In the genomic region with DNA sequence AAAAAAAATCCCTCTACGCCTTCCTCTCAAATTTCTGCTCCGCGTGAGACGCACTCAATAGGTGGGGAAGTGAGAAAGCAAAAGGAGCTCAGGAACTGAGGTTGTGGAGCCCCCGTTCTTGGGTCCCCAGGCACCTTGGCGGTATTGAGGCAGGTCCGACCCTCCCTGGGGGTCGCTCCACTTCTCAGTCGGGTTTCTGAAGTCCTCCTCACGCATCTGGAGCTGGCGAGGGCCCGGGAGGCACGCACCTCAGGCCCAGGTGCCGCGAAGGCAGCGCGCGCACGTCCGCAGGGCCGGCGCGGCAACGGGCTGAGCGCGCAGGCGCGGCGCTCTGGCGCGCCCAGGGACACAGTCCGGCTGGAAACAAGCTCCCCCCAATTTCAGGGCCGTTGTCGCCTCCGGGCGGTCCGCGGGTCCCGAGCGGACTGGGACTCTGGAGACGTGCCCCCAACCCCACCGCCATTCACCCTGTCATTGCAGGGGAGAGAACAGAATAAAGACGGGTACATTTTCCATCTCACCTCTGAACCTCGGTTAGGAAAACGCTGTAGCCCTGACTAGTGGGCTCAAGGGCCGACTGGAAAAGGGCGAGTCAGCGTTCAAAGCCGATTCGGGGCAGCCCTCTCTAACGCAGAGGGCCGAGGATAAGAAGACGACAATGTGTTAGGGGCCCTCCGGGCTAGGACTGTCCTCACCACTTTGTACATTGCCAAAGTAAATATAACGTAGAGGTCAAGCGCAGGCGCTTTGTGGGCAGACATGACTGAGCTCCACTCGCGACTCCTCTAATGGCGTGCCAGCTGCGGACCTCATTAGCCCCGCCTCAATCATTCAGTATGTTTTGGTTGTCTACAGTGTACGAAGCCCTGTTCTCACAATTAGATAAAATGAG, we compare ENCODE assay signal across 8 cellular contexts. TPM values are rescaled to one million over a fixed set of nuclear protein-coding genes. Genes with fewer than 3 reads are reported as not detected.
DNase-seq lines count a peak whose midpoint lies in the region; ATAC-seq and TF ChIP-seq lines count a peak whose summit lies in the region.

A gene with protein sequence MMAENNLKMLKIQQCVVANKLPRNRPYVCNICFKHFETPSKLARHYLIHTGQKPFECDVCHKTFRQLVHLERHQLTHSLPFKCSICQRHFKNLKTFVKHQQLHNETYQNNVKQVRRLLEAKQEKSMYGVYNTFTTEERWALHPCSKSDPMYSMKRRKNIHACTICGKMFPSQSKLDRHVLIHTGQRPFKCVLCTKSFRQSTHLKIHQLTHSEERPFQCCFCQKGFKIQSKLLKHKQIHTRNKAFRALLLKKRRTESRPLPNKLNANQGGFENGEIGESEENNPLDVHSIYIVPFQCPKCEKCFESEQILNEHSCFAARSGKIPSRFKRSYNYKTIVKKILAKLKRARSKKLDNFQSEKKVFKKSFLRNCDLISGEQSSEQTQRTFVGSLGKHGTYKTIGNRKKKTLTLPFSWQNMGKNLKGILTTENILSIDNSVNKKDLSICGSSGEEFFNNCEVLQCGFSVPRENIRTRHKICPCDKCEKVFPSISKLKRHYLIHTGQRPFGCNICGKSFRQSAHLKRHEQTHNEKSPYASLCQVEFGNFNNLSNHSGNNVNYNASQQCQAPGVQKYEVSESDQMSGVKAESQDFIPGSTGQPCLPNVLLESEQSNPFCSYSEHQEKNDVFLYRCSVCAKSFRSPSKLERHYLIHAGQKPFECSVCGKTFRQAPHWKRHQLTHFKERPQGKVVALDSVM (minus strand): TSS at position 306 of the 892 bp plus-strand sequence. CDS start 4,853 bp downstream, outside the sequence.

- in situ Hi-C loops in astrocyte of the cerebellum (cut with HindIII; ENCODE audit: low sequenced_read_pairs) = no loop called here

- no peaks in the 10 kb centered on the region for H3K27me3 ChIP-seq in hepatocyte

- H3K36me3 ChIP-seq in hepatocyte (replicated peaks; ENCODE audit: insufficient read depth, low read depth) = no peaks in the 10 kb centered on the region

- TF ChIP-seq CTCF in astrocyte of the cerebellum (IDR thresholded peaks at IDR 0.05; ENCODE audit: low read depth, low read length, missing control alignments) = no peak
- TF ChIP-seq CTCF in hepatocyte (IDR thresholded peaks at IDR 0.05; ENCODE audit: poor library complexity) = no peak
- no peak for TF ChIP-seq CTCF in retinal pigment epithelial cell (conservative IDR thresholded peaks at IDR 0.05; ENCODE audit: low read depth, low read length)

- H3K4me2 ChIP-seq in hepatocyte = peak within 1 kb of the TSS; percentile 80

- H3K4me3 ChIP-seq in astrocyte of the cerebellum (ENCODE audit: low read depth, low read length) = peak within 1 kb of the TSS; percentile 89
- peak within 1 kb of the TSS; percentile 94 for H3K4me3 ChIP-seq in hepatocyte
- peak within 1 kb of the TSS; percentile 97 for H3K4me3 ChIP-seq in retinal pigment epithelial cell (ENCODE audit: low read length)

- no peaks in the 10 kb centered on the region for H3K9me3 ChIP-seq in hepatocyte (ENCODE audit: low read depth)

- peak; percentile 79 for ATAC-seq in GM18502 (IDR thresholded peaks at IDR 0.05; ENCODE audit: poor library complexity, unreplicated experiment)
- peak; percentile 56 for ATAC-seq in HG02884 (IDR thresholded peaks at IDR 0.05; ENCODE audit: unreplicated experiment)

- H3K27ac ChIP-seq in hepatocyte = peak within 1 kb of the TSS; percentile 100

- 2% methylated on average over 63 of the region's 63 CpGs for WGBS in hepatocyte (ENCODE audit: low lambda C conversion rate, missing lambda C conversion rate)

- no peaks in the 10 kb centered on the region for H4K20me1 ChIP-seq in hepatocyte (ENCODE audit: insufficient read depth, poor library complexity, severe bottlenecking)

- peaks cover 21% of the 10 kb centered on the region for H3K4me1 ChIP-seq in hepatocyte (ENCODE audit: insufficient read depth)

- H3K9me2 ChIP-seq in hepatocyte (replicated peaks; ENCODE audit: insufficient read depth) = no peaks in the 10 kb centered on the region

- peaks cover 48% of the 10 kb centered on the region for H3K79me2 ChIP-seq in hepatocyte

- DNase-seq in NCI-H1694 (lab: John Stamatoyannopoulos, UW) (peak; percentile 16), T-helper 9 cell (peak; percentile 70), astrocyte of the cerebellum (ENCODE audit: low read depth) (peak; percentile 33), hepatocyte (ENCODE audit: low spot score) (peak; percentile 93), retinal pigment epithelial cell (ENCODE audit: low read depth) (peak; percentile 32), NCI-H1048 (lab: John Stamatoyannopoulos, UW) (no peak)

- H2AFZ ChIP-seq in hepatocyte = peak within 1 kb of the TSS; percentile 100

RNA-seq across cellular contexts. Expression of the gene that starts here (rescaled TPM):
- 31.2 and 34.8 TPM in 2 replicates for total RNA-seq in hepatocyte
- 32.6 and 32.8 TPM in 2 replicates for polyA plus RNA-seq in hepatocyte
